Comparison of ENCODE assay signal across 10 cellular contexts in the genomic region with DNA sequence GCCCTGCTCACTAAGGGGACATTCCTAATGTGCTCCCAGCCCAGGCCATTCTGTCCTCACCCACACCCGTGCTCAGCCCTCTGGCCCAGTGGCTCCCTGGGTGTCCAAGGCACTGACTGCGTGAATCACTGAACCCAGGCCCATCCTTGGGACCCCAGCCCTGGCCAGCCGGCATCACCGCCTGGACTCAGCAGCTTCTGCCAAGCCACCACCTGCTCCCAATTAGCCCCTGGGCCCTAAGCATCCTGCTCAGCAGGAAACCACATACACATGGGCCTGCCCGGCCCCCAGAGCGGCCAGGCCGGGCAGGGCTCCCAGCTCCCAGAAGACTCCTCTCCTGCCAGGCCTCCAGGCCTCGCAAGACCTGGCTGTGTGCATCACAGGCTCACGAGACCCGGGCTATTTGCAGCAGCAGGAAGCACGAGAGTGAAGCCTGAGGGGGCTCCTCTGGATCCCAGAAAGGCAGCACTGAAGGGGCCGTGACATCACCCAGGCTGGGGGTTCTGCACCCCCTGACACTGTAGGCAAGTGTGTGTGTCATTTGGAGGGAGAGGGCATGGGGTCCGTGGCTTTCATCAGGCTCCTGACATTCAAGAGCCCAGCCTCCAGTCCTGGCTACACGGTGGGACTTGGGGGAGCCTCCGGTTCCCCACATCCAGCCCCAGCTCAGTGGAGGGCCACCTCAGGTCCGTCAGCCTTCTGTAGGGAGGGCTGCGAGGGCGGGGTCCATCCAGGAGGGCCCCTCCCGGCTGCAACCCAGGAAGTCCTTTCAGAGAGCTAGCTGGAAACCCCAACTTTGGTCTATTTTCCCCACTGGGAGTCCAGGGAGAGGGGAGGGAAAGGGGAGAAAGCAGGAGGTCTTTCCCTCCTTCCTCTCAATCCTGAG. TPM values are rescaled to one million over a fixed set of nuclear protein-coding genes. Genes with fewer than 3 reads are reported as not detected.
DNase-seq lines count a peak whose midpoint lies in the region; ATAC-seq, FAIRE-seq and TF ChIP-seq lines count a peak whose summit lies in the region.
"Had no signal": no experiment of that assay in that cellular context is flagged by ENCODE, and none has a peak within 500 bp of the region (broad histone marks: within the 10 kb centered on the region; RNA-seq: fewer than 3 reads in every experiment).

No MANE protein-coding gene starts in this region.

- no peak overlapping the region for H3K27ac Mint-ChIP-seq in stimulated activated effector memory CD8-positive, alpha-beta T cell treated with anti-CD3 and anti-CD28 coated beads, Interleukin-12 subunit alpha, Interleukin-12 subunit beta, amount 100 ng/mL, for 72 hours
- H3K27ac Mint-ChIP-seq: natural killer cell treated with Interleukin-12 subunit alpha and Interleukin-12 subunit beta and Interleukin-15 and Interleukin-18, amount 100 ng/mL, for 72 hours had no signal

- no peaks in the 10 kb centered on the region for H3K27me3 ChIP-seq in bronchial epithelial cell (ENCODE audit: control insufficient read depth, insufficient read depth, low read length)

- no peaks in the 10 kb centered on the region for H3K36me3 ChIP-seq in bronchial epithelial cell (ENCODE audit: control insufficient read depth, insufficient read depth, low read length)

- H3K4me1 Mint-ChIP-seq in stimulated activated effector memory CD8-positive, alpha-beta T cell treated with anti-CD3 and anti-CD28 coated beads, Interleukin-12 subunit alpha, Interleukin-12 subunit beta, amount 100 ng/mL, for 72 hours = peaks cover 25% of the 10 kb centered on the region

- H3K36me3 Mint-ChIP-seq in stimulated activated effector memory CD8-positive, alpha-beta T cell treated with anti-CD3 and anti-CD28 coated beads, Interleukin-12 subunit alpha, Interleukin-12 subunit beta, amount 100 ng/mL, for 72 hours = no peaks in the 10 kb centered on the region
- H3K36me3 Mint-ChIP-seq: natural killer cell treated with Interleukin-12 subunit alpha and Interleukin-12 subunit beta and Interleukin-15 and Interleukin-18, amount 100 ng/mL, for 72 hours had no signal

- no peak for ATAC-seq in stimulated activated effector memory CD8-positive, alpha-beta T cell treated with anti-CD3 and anti-CD28 coated beads, Interleukin-12 subunit alpha, Interleukin-12 subunit beta, amount 100 ng/mL, for 72 hours
- ATAC-seq in stimulated activated naive CD8-positive, alpha-beta T cell treated with anti-CD3 and anti-CD28 coated beads, Interleukin-15, Interleukin-2, amounts not matched to agents 100 U/mL and 50 U/mL, for 24 hours = no peak
- ATAC-seq: natural killer cell treated with Interleukin-12 subunit alpha and Interleukin-12 subunit beta and Interleukin-15 and Interleukin-18, amount 100 ng/mL, for 72 hours had no signal

- H3K4me3 Mint-ChIP-seq in stimulated activated effector memory CD8-positive, alpha-beta T cell treated with anti-CD3 and anti-CD28 coated beads, Interleukin-12 subunit alpha, Interleukin-12 subunit beta, amount 100 ng/mL, for 72 hours = peak overlapping the region; percentile 62
- H3K4me3 Mint-ChIP-seq: natural killer cell treated with Interleukin-12 subunit alpha and Interleukin-12 subunit beta and Interleukin-15 and Interleukin-18, amount 100 ng/mL, for 72 hours had no signal

- H3K9me3 Mint-ChIP-seq in stimulated activated effector memory CD8-positive, alpha-beta T cell treated with anti-CD3 and anti-CD28 coated beads, Interleukin-12 subunit alpha, Interleukin-12 subunit beta, amount 100 ng/mL, for 72 hours = no peaks in the 10 kb centered on the region
- H3K9me3 Mint-ChIP-seq: natural killer cell treated with Interleukin-12 subunit alpha and Interleukin-12 subunit beta and Interleukin-15 and Interleukin-18, amount 100 ng/mL, for 72 hours had no signal

- DNase-seq in HFF-Myc (ENCODE audit: extremely low read depth, low read depth) = peak; percentile 86
- no peak for DNase-seq in bronchial epithelial cell (ENCODE audit: low read depth)
- peak; percentile 75 for DNase-seq in islet precursor cell
- DNase-seq in stimulated activated effector memory CD8-positive, alpha-beta T cell treated with anti-CD3 and anti-CD28 coated beads, Interleukin-12 subunit alpha, Interleukin-12 subunit beta, amount 100 ng/mL, for 72 hours (ENCODE audit: low spot score in 2 of 2) = no peak
- no peak for DNase-seq in activated T-cell treated with anti-CD3 and anti-CD28 coated beads, Interleukin-2, amount 50 U/mL, for 1 hour
- DNase-seq in NCI-H1092 treated with DMSO at 0.1 percent for 48 hours (lab: John Stamatoyannopoulos, UW) = no peak
- DNase-seq in SHP77 treated with DMSO at 0.1 percent for 48 hours (lab: John Stamatoyannopoulos, UW) = no peak
- no peak for DNase-seq in stimulated activated naive CD8-positive, alpha-beta T cell treated with anti-CD3 and anti-CD28 coated beads, Interleukin-15, Interleukin-2, amounts not matched to agents 100 U/mL and 50 U/mL, for 24 hours

- H3K4me3 ChIP-seq in HFF-Myc (replicated peaks; ENCODE audit: low read depth, low read length) = peak overlapping the region; percentile 56
- H3K4me3 ChIP-seq in bronchial epithelial cell (ENCODE audit: low read depth, low read length) = peak overlapping the region; percentile 59

- FAIRE-seq in bronchial epithelial cell (lab: Jason Lieb, UNC) = peak; percentile 50
- FAIRE-seq: GM12892 had no signal

- TF ChIP-seq CTCF in HFF-Myc (IDR thresholded peaks at IDR 0.05; ENCODE audit: low read depth, low read length, missing control alignments) (no peak), bronchial epithelial cell (IDR thresholded peaks at IDR 0.05; ENCODE audit: insufficient read depth, low read length, severe bottlenecking) (no peak)

RNA-seq across cellular contexts. Expression of a gene that starts 1.6 kb away (rescaled TPM):
- total RNA-seq in bronchial epithelial cell = 7.9 and 23.3 TPM in 2 replicates
- total RNA-seq: natural killer cell treated with Interleukin-12 subunit alpha and Interleukin-12 subunit beta and Interleukin-15 and Interleukin-18, amount 100 ng/mL, for 72 hours had no signal

RNA-seq across cellular contexts. Expression of a gene that starts 32.9 kb away (rescaled TPM):
- 30.3 and 53.8 TPM in 2 replicates for total RNA-seq in bronchial epithelial cell

RNA-seq across cellular contexts. Expression of a gene that starts 57.1 kb away (rescaled TPM):
- 16.4 and 20.3 TPM in 2 replicates for total RNA-seq in bronchial epithelial cell

Comparison
In these comparisons a context has a peak if more than half of its experiments do, and no peak if none do; other contexts are left out.
1. DNase-seq: peak in HFF-Myc (single experiment) and islet precursor cell (single experiment); none in bronchial epithelial cell (single experiment), stimulated activated effector memory CD8-positive, alpha-beta T cell treated with anti-CD3 and anti-CD28 coated beads, Interleukin-12 subunit alpha, Interleukin-12 subunit beta, amount 100 ng/mL, for 72 hours (0 of 2), activated T-cell treated with anti-CD3 and anti-CD28 coated beads, Interleukin-2, amount 50 U/mL, for 1 hour (single experiment), NCI-H1092 treated with DMSO at 0.1 percent for 48 hours (single experiment), SHP77 treated with DMSO at 0.1 percent for 48 hours (single experiment) and stimulated activated naive CD8-positive, alpha-beta T cell treated with anti-CD3 and anti-CD28 coated beads, Interleukin-15, Interleukin-2, amounts not matched to agents 100 U/mL and 50 U/mL, for 24 hours (single experiment).